Comparison of ENCODE assay signal across 18 cellular contexts in genomic region chr7:49389866-49390265, GRCh38.
"Had no signal": no experiment of that assay in that cellular context is flagged by ENCODE, and none has a peak within 500 bp of the region (broad histone marks: within the 10 kb centered on the region; RNA-seq: fewer than 3 reads in every experiment).

No MANE protein-coding gene starts in this region.

- DNase-seq: activated CD4-positive, alpha-beta T cell treated with anti-CD3 and anti-CD28 coated beads, Interleukin-2, amount 10 ng/mL, durations not matched to agents 7 days and 5 days; activated CD8-positive, alpha-beta T cell treated with anti-CD3 and anti-CD28 coated beads, Interleukin-2, amount 10 ng/mL, durations not matched to agents 7 days and 5 days; activated naive CD4-positive, alpha-beta T cell treated with Interleukin-2 at 50 U/mL for 16 hours; activated naive CD8-positive, alpha-beta T cell treated with anti-CD3 and anti-CD28 coated beads, Interleukin-2, amount 10 ng/mL, durations not matched to agents 7 days and 5 days; activated T-cell treated with anti-CD3 and anti-CD28 coated beads, Interleukin-2, amount 50 U/mL, for 24 hours; amygdala; central memory CD4-positive, alpha-beta T cell; dorsolateral prefrontal cortex; natural killer cell; pancreas; right lobe of liver; small intestine; stimulated activated CD4-positive, alpha-beta T cell treated with anti-CD3 and anti-CD28 coated beads, Interleukin-4, amount 100 ng/mL, for 24 hours; stomach; trophoblast cell had no signal

- H3K27ac ChIP-seq: dorsolateral prefrontal cortex, neutrophil, pancreas, right lobe of liver, stomach, vagina had no signal

- ATAC-seq: activated CD8-positive, alpha-beta T cell treated with anti-CD3 and anti-CD28 coated beads, Interleukin-2, amount 10 ng/mL, durations not matched to agents 7 days and 5 days; natural killer cell; pancreas; right lobe of liver; stimulated activated effector memory CD8-positive, alpha-beta T cell treated with anti-CD3 and anti-CD28 coated beads, Interleukin-12 subunit alpha, Interleukin-12 subunit beta, amount 100 ng/mL, for 72 hours had no signal

- H3K9me3 ChIP-seq: neutrophil, pancreas, right lobe of liver, vagina had no signal

- H3K36me3 ChIP-seq: neutrophil, pancreas, right lobe of liver, stomach, vagina had no signal

- H3K27me3 ChIP-seq: neutrophil, pancreas, right lobe of liver, stomach, vagina had no signal

- H3K4me1 ChIP-seq: pancreas, right lobe of liver, stomach, vagina had no signal

- H3K4me3 ChIP-seq: dorsolateral prefrontal cortex, pancreas, right lobe of liver, stomach, vagina had no signal
